ENCODE assay signal across 9 cellular contexts in the genomic region with DNA sequence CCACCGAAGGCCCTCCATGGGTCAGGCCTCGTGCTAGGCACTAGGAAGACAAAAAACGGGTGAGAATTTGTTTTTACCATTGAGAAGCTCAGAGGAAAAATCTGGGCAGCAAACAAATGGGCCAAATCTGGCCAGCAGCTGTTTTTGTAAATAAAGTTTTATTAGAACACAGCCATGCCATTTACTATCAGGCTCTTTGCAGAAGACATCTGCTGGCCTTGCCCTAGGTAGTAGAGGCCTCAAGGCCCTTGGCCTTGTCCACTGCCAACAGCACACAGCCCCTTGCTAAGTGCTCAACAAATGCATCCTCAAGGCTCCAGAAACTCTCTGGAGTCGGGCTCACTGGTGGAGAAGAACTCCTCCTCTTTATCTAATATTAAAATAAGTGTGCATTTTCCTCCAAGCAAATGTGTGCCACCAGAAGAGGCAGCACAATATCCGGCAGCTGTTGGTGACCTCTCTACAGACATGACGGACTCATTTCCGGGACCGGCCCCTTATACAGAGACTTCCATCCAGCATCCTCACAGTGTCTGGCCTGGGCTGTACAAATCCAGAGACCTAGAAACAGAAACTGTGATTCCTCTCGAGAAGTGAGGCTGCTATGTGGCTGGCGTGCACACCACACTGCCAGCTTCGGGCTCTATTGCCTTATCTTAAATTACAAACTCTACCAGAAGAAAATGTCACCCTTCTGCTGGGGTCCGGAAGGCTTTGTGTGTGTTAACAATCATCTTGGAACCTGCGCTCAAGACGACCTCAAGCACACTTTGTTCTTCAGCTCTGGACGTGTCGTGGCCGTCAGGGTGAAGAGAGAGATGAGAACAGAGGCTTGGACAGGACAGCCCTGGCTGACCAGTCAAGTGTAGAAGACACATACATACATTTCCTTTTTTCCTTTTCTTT.
A peak's percentile ranks its signal among the peaks of the same experiment; 100 is the strongest.
DNase-seq lines count a peak whose midpoint lies in the region; ATAC-seq and TF ChIP-seq lines count a peak whose summit lies in the region.
"Had no signal": no experiment of that assay in that cellular context is flagged by ENCODE, and none has a peak within 500 bp of the region (broad histone marks: within the 10 kb centered on the region; RNA-seq: fewer than 3 reads in every experiment).

No MANE protein-coding gene starts in this region.

- H3K4me2 ChIP-seq in mesenchymal stem cell (ENCODE audit: low read length, poor library complexity, severe bottlenecking), result no peak overlapping the region

- H3K4me1 ChIP-seq in mesenchymal stem cell (ENCODE audit: control insufficient read depth, insufficient read depth, low read depth, low read length) (peaks cover 27% of the 10 kb centered on the region), thoracic aorta (ENCODE audit: control insufficient read depth in 1 of 2, low read depth in 2 of 2) (peaks cover 15 to 54% of the 10 kb centered on the region in 2 donors)

- no peak for ATAC-seq in thoracic aorta (ENCODE audit: insufficient number of reproducible peaks, low FRiP score, low read depth)

- DNase-seq in activated CD4-positive, alpha-beta T cell treated with anti-CD3 and anti-CD28 coated beads, Interleukin-2, amount 10 ng/mL, durations not matched to agents 24 days and 14 days, result no peak
- no peak for DNase-seq in activated CD4-positive, alpha-beta T cell treated with anti-CD3 and anti-CD28 coated beads for 48 hours
- DNase-seq in mesenchymal stem cell (no peak), thoracic aorta (ENCODE audit: low spot score) (no peak), GM19240 (ENCODE audit: insufficient read length, low spot score) (no peak), DMS79 treated with DMSO at 0.1 percent for 48 hours (lab: John Stamatoyannopoulos, UW) (no peak), amygdala (lab: John Stamatoyannopoulos, UW) (no peak)
- DNase-seq: stimulated activated CD4-positive, alpha-beta T cell treated with anti-CD3 and anti-CD28 coated beads, Interleukin-15, amount 100 ng/mL, for 24 hours had no signal

- no peak overlapping the region for H3K4me3 Mint-ChIP-seq in activated CD4-positive, alpha-beta T cell treated with anti-CD3 and anti-CD28 coated beads, Interleukin-2, amount 10 ng/mL, durations not matched to agents 24 days and 14 days
- H3K4me3 Mint-ChIP-seq in brain, result peak overlapping the region in 1 of 5 experiments; percentile 56

- peak overlapping the region; percentile 90 for H4K91ac ChIP-seq in mesenchymal stem cell (ENCODE audit: low read length)

- no peaks in the 10 kb centered on the region for H3K27me3 ChIP-seq in mesenchymal stem cell (ENCODE audit: control insufficient read depth in 1 of 2, insufficient read depth in 1 of 2, low read length in 2 of 2)
- H3K27me3 ChIP-seq in thoracic aorta (replicated peaks; ENCODE audit: insufficient read depth), result no peaks in the 10 kb centered on the region

- WGBS in mesenchymal stem cell, result 90% methylated on average over 16 of the region's 17 CpGs

- H3K9me3 ChIP-seq in mesenchymal stem cell (ENCODE audit: control insufficient read depth, low read length) (no peaks in the 10 kb centered on the region), thoracic aorta (no peaks in the 10 kb centered on the region)

- H2AFZ ChIP-seq in mesenchymal stem cell (ENCODE audit: low read depth, low read length), result no peak overlapping the region

- no peak overlapping the region for H3K23ac ChIP-seq in mesenchymal stem cell (ENCODE audit: low read length in 2 of 2)

- no peak overlapping the region for H3K14ac ChIP-seq in mesenchymal stem cell (ENCODE audit: low read length in 2 of 2)

- H3K4ac ChIP-seq in mesenchymal stem cell (ENCODE audit: low read depth in 1 of 2, low read length in 2 of 2), result peak overlapping the region; percentile 45 to 81

- H3K4me1 Mint-ChIP-seq in activated CD4-positive, alpha-beta T cell treated with anti-CD3 and anti-CD28 coated beads, Interleukin-2, amount 10 ng/mL, durations not matched to agents 24 days and 14 days, result peaks cover 57% of the 10 kb centered on the region
- peaks cover 50% of the 10 kb centered on the region for H3K4me1 Mint-ChIP-seq in brain

- peak overlapping the region; percentile 53 for H3K9ac ChIP-seq in mesenchymal stem cell (ENCODE audit: low read length)

- no peaks in the 10 kb centered on the region for H3K27me3 Mint-ChIP-seq in activated CD4-positive, alpha-beta T cell treated with anti-CD3 and anti-CD28 coated beads, Interleukin-2, amount 10 ng/mL, durations not matched to agents 24 days and 14 days
- H3K27me3 Mint-ChIP-seq in brain, result peaks cover 3% of the 10 kb centered on the region

- TF ChIP-seq CTCF in brain (conservative IDR thresholded peaks at IDR 0.05), result no peak
- no peak for TF ChIP-seq CTCF in thoracic aorta (IDR thresholded peaks at IDR 0.05)

- H3K27ac Mint-ChIP-seq in activated CD4-positive, alpha-beta T cell treated with anti-CD3 and anti-CD28 coated beads, Interleukin-2, amount 10 ng/mL, durations not matched to agents 24 days and 14 days, result peak overlapping the region; percentile 75
- H3K27ac Mint-ChIP-seq in brain, result peak overlapping the region in 3 of 5 experiments; percentile 50 to 86 (median 76)

- H2BK12ac ChIP-seq in mesenchymal stem cell (ENCODE audit: low read length in 2 of 2), result peak overlapping the region; percentile 79 to 93

- H2BK15ac ChIP-seq in mesenchymal stem cell (ENCODE audit: low read depth, poor library complexity, severe bottlenecking), result peak overlapping the region; percentile 78

- H3K4me3 ChIP-seq in mesenchymal stem cell (ENCODE audit: insufficient read depth in 1 of 2, low read depth in 1 of 2, low read length in 2 of 2), result no peak overlapping the region
- no peak overlapping the region for H3K4me3 ChIP-seq in thoracic aorta

- peaks cover 11% of the 10 kb centered on the region for H3K9me3 Mint-ChIP-seq in activated CD4-positive, alpha-beta T cell treated with anti-CD3 and anti-CD28 coated beads, Interleukin-2, amount 10 ng/mL, durations not matched to agents 24 days and 14 days
- H3K9me3 Mint-ChIP-seq in brain, result peaks cover 0 to 19% (median 0%) of the 10 kb centered on the region in 5 experiments

- H3K18ac ChIP-seq in mesenchymal stem cell (ENCODE audit: low read depth in 1 of 2, low read length in 2 of 2), result peak overlapping the region; percentile 69 to 79

- H2BK120ac ChIP-seq in mesenchymal stem cell (ENCODE audit: low read depth, low read length), result peak overlapping the region; percentile 27

- peaks cover 9% of the 10 kb centered on the region for H3K36me3 Mint-ChIP-seq in activated CD4-positive, alpha-beta T cell treated with anti-CD3 and anti-CD28 coated beads, Interleukin-2, amount 10 ng/mL, durations not matched to agents 24 days and 14 days (ENCODE audit: low read depth)
- no peaks in the 10 kb centered on the region for H3K36me3 Mint-ChIP-seq in brain

- no peak overlapping the region for H2BK5ac ChIP-seq in mesenchymal stem cell (ENCODE audit: low read depth, low read length, poor library complexity, severe bottlenecking)

- no peaks in the 10 kb centered on the region for H3K79me1 ChIP-seq in mesenchymal stem cell (replicated peaks; ENCODE audit: low read length, poor library complexity, severe bottlenecking)

- peak overlapping the region; percentile 69 for H2AK5ac ChIP-seq in mesenchymal stem cell (ENCODE audit: low read length, severe bottlenecking)

- H4K8ac ChIP-seq in mesenchymal stem cell (ENCODE audit: low read length), result peak overlapping the region; percentile 12

- intact Hi-C loops in activated CD4-positive, alpha-beta T cell treated with anti-CD3 and anti-CD28 coated beads, Interleukin-2, amount 10 ng/mL, durations not matched to agents 24 days and 14 days (cut with micrococcal nuclease), result no loop called here

- H3K36me3 ChIP-seq in mesenchymal stem cell (ENCODE audit: control insufficient read depth in 1 of 2, insufficient read depth in 2 of 2, low read depth in 1 of 2, low read length in 2 of 2) (no peaks in the 10 kb centered on the region), thoracic aorta (no peaks in the 10 kb centered on the region)

- H3K27ac ChIP-seq in mesenchymal stem cell (ENCODE audit: low read length, poor library complexity, severe bottlenecking) (no peak overlapping the region), thoracic aorta (peak overlapping the region; percentile 69 to 82)
